ENCODE assay signal across 8 cellular contexts in the genomic region with DNA sequence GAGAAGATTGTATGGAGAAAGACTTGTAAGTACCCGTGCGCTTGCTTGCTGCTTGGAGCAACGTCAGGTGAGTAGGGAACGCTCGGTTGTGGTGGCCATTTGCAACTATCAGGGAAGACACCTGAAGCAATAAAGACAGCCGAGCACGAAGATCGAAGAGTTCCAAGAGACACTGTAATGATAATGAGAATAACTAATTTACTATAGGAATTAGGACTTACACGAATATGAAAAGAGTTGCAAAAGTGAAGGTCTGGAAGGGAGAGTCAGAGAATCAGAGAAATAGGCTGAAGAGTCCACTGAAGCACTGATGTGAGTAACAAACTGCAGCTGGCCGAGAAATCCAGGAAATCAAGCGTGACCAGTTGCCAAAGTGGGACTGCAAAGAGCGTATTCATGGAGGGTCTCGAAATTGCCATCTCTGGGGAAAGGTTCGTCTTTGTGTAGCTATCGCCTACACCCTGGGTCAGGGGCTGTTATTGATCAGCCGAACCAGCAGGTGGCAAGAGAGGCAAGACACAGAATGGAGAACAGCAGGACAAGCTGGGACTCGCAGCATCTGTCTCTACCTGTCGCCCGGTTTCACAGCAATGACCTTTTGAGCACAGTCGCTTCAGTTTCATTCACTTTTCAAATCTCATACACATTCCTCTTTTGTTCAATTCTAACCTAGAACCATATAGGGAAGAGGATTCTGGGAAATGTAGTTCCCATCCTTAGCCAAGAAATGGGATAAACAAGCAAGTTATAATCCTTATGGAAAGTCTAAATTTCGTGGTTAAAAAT. TPM values are rescaled to one million over a fixed set of nuclear protein-coding genes. Genes with fewer than 3 reads are reported as not detected.
DNase-seq lines count a peak whose midpoint lies in the region; ATAC-seq, FAIRE-seq and TF ChIP-seq lines count a peak whose summit lies in the region.

No MANE protein-coding gene starts in this region.

- peaks cover 5% of the 10 kb centered on the region for H3K27me3 Mint-ChIP-seq in activated CD4-positive, alpha-beta T cell treated with anti-CD3 and anti-CD28 coated beads, Interleukin-2, amount 10 ng/mL, durations not matched to agents 24 days and 14 days

- peak overlapping the region in 2 of 3 donors; percentile 20 to 26 for H3K27ac ChIP-seq in right lobe of liver

- H3K36me3 ChIP-seq in BE2C (no peaks in the 10 kb centered on the region), right lobe of liver (no peaks in the 10 kb centered on the region)

- no peaks in the 10 kb centered on the region for H3K9me3 Mint-ChIP-seq in activated CD4-positive, alpha-beta T cell treated with anti-CD3 and anti-CD28 coated beads, Interleukin-2, amount 10 ng/mL, durations not matched to agents 24 days and 14 days

- intact Hi-C loops in activated CD4-positive, alpha-beta T cell treated with anti-CD3 and anti-CD28 coated beads, Interleukin-2, amount 10 ng/mL, durations not matched to agents 24 days and 14 days (cut with micrococcal nuclease), result loop anchor here (1.0 to 5.0 kb wide), 5 partner anchors 26 to 246 kb away; partner anchors contain the start of genes LOC128125822, PHF3 and PTP4A1
- intact Hi-C loops in right lobe of liver (cut with DNase I), result loop anchor here in 1 of 2 donors (10.0 kb wide), 1 partner anchor 166 kb away; no protein-coding TSS in a partner anchor

- TF ChIP-seq POLR2A in right lobe of liver (IDR thresholded peaks at IDR 0.05), result no peak

- TF ChIP-seq CTCF in BE2C (IDR thresholded peaks at IDR 0.05; ENCODE audit: low read depth, low read length) (peak; percentile 93), right lobe of liver (IDR thresholded peaks at IDR 0.05) (peak; percentile 85 to 89 (median 88))

- H3K27me3 ChIP-seq in BE2C (no peaks in the 10 kb centered on the region), right lobe of liver (no peaks in the 10 kb centered on the region)

- H3K4me1 Mint-ChIP-seq in activated CD4-positive, alpha-beta T cell treated with anti-CD3 and anti-CD28 coated beads, Interleukin-2, amount 10 ng/mL, durations not matched to agents 24 days and 14 days, result peaks cover 16% of the 10 kb centered on the region

- no peak overlapping the region for H3K27ac Mint-ChIP-seq in activated CD4-positive, alpha-beta T cell treated with anti-CD3 and anti-CD28 coated beads, Interleukin-2, amount 10 ng/mL, durations not matched to agents 24 days and 14 days

- H3K4me3 ChIP-seq in BE2C (ENCODE audit: low read depth, low read length) (peak overlapping the region; percentile 95), right lobe of liver (peak overlapping the region; percentile 41 to 52 (median 51))

- 4% methylated on average over 19 of the region's 21 CpGs for WGBS in right lobe of liver (ENCODE audit: insufficient coverage, low coverage, low lambda C conversion rate, missing lambda C conversion rate)

- H3K9me3 ChIP-seq in BE2C, result no peaks in the 10 kb centered on the region
- no peaks in the 10 kb centered on the region for H3K9me3 ChIP-seq in right lobe of liver

- ATAC-seq in HG03439 (IDR thresholded peaks at IDR 0.05; ENCODE audit: unreplicated experiment), result peak; percentile 100
- ATAC-seq in right lobe of liver, result peak; percentile 99 to 100 (median 99)

- peak overlapping the region; percentile 90 for H3K4me3 Mint-ChIP-seq in activated CD4-positive, alpha-beta T cell treated with anti-CD3 and anti-CD28 coated beads, Interleukin-2, amount 10 ng/mL, durations not matched to agents 24 days and 14 days

- H3K4me1 ChIP-seq in BE2C, result peaks cover 2% of the 10 kb centered on the region; the same call in 1 of the 2 replicates
- no peaks in the 10 kb centered on the region for H3K4me1 ChIP-seq in right lobe of liver

- no peaks in the 10 kb centered on the region for H3K36me3 Mint-ChIP-seq in activated CD4-positive, alpha-beta T cell treated with anti-CD3 and anti-CD28 coated beads, Interleukin-2, amount 10 ng/mL, durations not matched to agents 24 days and 14 days (ENCODE audit: low read depth)

- peak; percentile 92 for FAIRE-seq in GM19239 (lab: Jason Lieb, UNC)

- DNase-seq in BE2C (peak; percentile 77), GM19239 (ENCODE audit: insufficient read length, low spot score) (peak; percentile 70), NCI-H460 (ENCODE audit: extremely low read depth, low read depth) (peak; percentile 54), dermis microvascular lymphatic vessel endothelial cell (ENCODE audit: low read depth in 2 of 2) (peak; percentile 40 to 62), right lobe of liver (peak; percentile 71 to 83 (median 79))
- DNase-seq in activated CD4-positive, alpha-beta T cell treated with anti-CD3 and anti-CD28 coated beads, Interleukin-2, amount 10 ng/mL, durations not matched to agents 24 days and 14 days, result peak; percentile 92
- peak; percentile 48 to 56 for DNase-seq in stimulated activated CD4-positive, alpha-beta T cell treated with anti-CD3 and anti-CD28 coated beads, Interleukin-4, amount 100 ng/mL, for 48 hours (ENCODE audit: low read depth in 2 of 2)

RNA-seq across cellular contexts. Expression of gene PTP4A1, which starts 26.2 kb away (rescaled TPM):
- 22.5 TPM for polyA plus RNA-seq in BE2C (2012; ENCODE audit: insufficient read depth, insufficient read length, low read depth)
- total RNA-seq in NCI-H460 (2014; rRNA removed; shearing (Covaris generic)), result 221 and 237 TPM in 2 replicates
- 86.4 and 89.3 TPM in 2 replicates for polyA plus RNA-seq in NCI-H460 (2014; cell fraction: nucleus; rRNA removed)
- total RNA-seq in activated CD4-positive, alpha-beta T cell treated with anti-CD3 and anti-CD28 coated beads, Interleukin-2, amount 10 ng/mL, durations not matched to agents 24 days and 14 days, result 71.3 and 71.9 TPM in 2 replicates
- total RNA-seq in dermis microvascular lymphatic vessel endothelial cell, result 23.1 and 31.7 TPM in 2 replicates
- total RNA-seq in right lobe of liver, result 100 to 1,000 TPM; 147 to 342 (median 225) TPM

RNA-seq across cellular contexts. Expression of gene PHF3, which starts 37.2 kb away (rescaled TPM):
- 11.3 TPM for polyA plus RNA-seq in BE2C (2012; ENCODE audit: insufficient read depth, insufficient read length, low read depth)
- total RNA-seq in NCI-H460 (2014; rRNA removed; shearing (Covaris generic)), result 28.8 and 32.2 TPM in 2 replicates
- 4.6 and 6.8 TPM in 2 replicates for polyA plus RNA-seq in NCI-H460 (2014; cell fraction: nucleus; rRNA removed)
- total RNA-seq in activated CD4-positive, alpha-beta T cell treated with anti-CD3 and anti-CD28 coated beads, Interleukin-2, amount 10 ng/mL, durations not matched to agents 24 days and 14 days, result 39.1 and 39.2 TPM in 2 replicates
- total RNA-seq in dermis microvascular lymphatic vessel endothelial cell (34.9 and 38.8 TPM in 2 replicates), right lobe of liver (10 to 100 TPM; 22.1 to 35.2 (median 31.5) TPM)

Comparison
In these comparisons a context has a peak if more than half of its experiments do, and no peak if none do; other contexts are left out.
1. Peak in every context shown above with its lines: DNase-seq, ATAC-seq, H3K4me3 ChIP-seq and H3K27ac ChIP-seq.